ENCODE assay signal across 23 cellular contexts in genomic region chr17:73018599-73018998, GRCh38.
"Had no signal": no experiment of that assay in that cellular context is flagged by ENCODE, and none has a peak within 500 bp of the region (broad histone marks: within the 10 kb centered on the region; RNA-seq: fewer than 3 reads in every experiment).

No MANE protein-coding gene starts in this region.

- H3K4me3 Mint-ChIP-seq: dendritic cell treated with granulocyte-macrophage colony-stimulating factor and Interleukin-4, amounts not matched to agents 40 ng/mL and 50 ng/mL, for 4 days; effector memory CD8-positive, alpha-beta T cell; endodermal cell; mesothelial cell of epicardium had no signal

- H3K36me3 ChIP-seq: colonic mucosa, gastrocnemius medialis, left lung, lower lobe of right lung had no signal

- H3K4me1 ChIP-seq: colonic mucosa, esophagus squamous epithelium, gastrocnemius medialis, heart right ventricle, lower lobe of right lung had no signal

- H3K27me3 Mint-ChIP-seq: dendritic cell treated with granulocyte-macrophage colony-stimulating factor and Interleukin-4, amounts not matched to agents 40 ng/mL and 50 ng/mL, for 4 days; effector memory CD8-positive, alpha-beta T cell had no signal

- H3K9me3 ChIP-seq: colonic mucosa, gastrocnemius medialis had no signal

- H3K27me3 ChIP-seq: colonic mucosa, esophagus squamous epithelium, gastrocnemius medialis, heart right ventricle, left lung had no signal

- H3K27ac ChIP-seq: colonic mucosa, epithelial cell of prostate, esophagus squamous epithelium, gastrocnemius medialis, heart right ventricle, left lung, lower lobe of right lung had no signal

- H3K4me3 ChIP-seq: colonic mucosa, esophagus squamous epithelium, heart right ventricle, left lung, lower lobe of right lung, mucosa of descending colon had no signal

- H3K27ac Mint-ChIP-seq: dendritic cell treated with granulocyte-macrophage colony-stimulating factor and Interleukin-4, amounts not matched to agents 40 ng/mL and 50 ng/mL, for 4 days; effector memory CD8-positive, alpha-beta T cell; endodermal cell; mesothelial cell of epicardium had no signal

- DNase-seq: colonic mucosa; cortex of kidney; effector CD8-positive, alpha-beta T cell; effector memory CD8-positive, alpha-beta T cell; endodermal cell; erythroblast; esophagus squamous epithelium; foreskin fibroblast; foreskin melanocyte; gastrocnemius medialis; glutamatergic neuron; head of caudate nucleus; heart right ventricle; hippocampal formation; left cardiac atrium; left lung; left ventricle myocardium superior; lower lobe of right lung; mesenchymal stem cell; mucosa of descending colon had no signal
